Comparison of ENCODE assay signal across 1 cellular context in the genomic region with DNA sequence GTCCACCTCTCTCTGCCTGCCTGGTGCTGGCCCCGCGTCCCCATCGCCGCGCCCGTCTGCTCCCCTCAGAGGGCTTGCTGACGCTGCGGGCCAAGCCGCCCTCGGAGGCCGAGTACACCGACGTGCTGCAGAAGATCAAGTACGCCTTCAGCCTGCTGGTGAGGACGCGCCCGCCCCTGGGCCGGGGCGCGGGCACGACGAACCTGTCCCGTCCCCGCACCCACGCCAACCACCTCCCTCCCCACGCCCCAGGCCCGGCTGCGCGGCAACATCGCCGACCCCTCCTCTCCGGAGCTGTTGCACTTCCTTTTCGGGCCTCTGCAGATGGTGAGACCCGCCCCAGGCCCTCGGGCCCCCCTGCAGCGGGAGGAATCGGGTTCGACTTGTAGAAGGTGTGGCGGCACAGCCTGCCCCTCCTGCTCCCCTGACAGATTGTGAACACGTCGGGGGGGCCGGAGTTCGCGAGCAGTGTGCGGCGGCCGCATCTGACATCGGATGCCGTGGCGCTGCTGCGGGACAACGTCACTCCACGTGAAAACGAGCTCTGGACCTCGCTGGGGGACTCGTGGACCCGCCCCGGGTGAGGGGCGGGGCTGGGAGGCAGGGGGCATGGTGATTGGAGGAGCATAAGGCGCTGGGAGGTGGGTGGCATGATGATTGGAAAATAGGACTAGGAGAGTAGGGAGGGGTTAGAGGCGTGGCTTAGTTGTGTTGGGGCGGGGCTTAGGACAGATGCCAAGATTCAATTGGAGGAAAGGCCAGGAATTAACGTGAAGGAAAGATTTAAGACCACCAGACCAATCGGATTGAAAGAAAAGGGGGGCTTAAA.
TF ChIP-seq lines count a peak whose summit lies in the region.

No MANE protein-coding gene starts in this region.

TF ChIP-seq in HepG2, 621 proteins besides CTCF, POLR2A, EP300 and RAD21:
- TF ChIP-seq, protein P1, sequence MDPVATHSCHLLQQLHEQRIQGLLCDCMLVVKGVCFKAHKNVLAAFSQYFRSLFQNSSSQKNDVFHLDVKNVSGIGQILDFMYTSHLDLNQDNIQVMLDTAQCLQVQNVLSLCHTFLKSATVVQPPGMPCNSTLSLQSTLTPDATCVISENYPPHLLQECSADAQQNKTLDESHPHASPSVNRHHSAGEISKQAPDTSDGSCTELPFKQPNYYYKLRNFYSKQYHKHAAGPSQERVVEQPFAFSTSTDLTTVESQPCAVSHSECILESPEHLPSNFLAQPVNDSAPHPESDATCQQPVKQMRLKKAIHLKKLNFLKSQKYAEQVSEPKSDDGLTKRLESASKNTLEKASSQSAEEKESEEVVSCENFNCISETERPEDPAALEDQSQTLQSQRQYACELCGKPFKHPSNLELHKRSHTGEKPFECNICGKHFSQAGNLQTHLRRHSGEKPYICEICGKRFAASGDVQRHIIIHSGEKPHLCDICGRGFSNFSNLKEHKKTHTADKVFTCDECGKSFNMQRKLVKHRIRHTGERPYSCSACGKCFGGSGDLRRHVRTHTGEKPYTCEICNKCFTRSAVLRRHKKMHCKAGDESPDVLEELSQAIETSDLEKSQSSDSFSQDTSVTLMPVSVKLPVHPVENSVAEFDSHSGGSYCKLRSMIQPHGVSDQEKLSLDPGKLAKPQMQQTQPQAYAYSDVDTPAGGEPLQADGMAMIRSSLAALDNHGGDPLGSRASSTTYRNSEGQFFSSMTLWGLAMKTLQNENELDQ (CRISPR knock-in tag; IDR thresholded peaks at IDR 0.05; ENCODE audit: borderline replicate concordance): no peak
- TF ChIP-seq ZFP82 (CRISPR knock-in tag; IDR thresholded peaks at IDR 0.05; ENCODE audit: borderline replicate concordance) (no peak), ZNF605 (CRISPR knock-in tag; IDR thresholded peaks at IDR 0.05) (no peak), ZBTB38 (CRISPR knock-in tag; IDR thresholded peaks at IDR 0.05) (peak; percentile 35; the same call in 1 of the 2 replicates), ZBTB42 (CRISPR knock-in tag; IDR thresholded peaks at IDR 0.05) (no peak), ATF7-NPFF (CRISPR knock-in tag; IDR thresholded peaks at IDR 0.05; ENCODE audit: low read depth) (no peak), ZNF350 (CRISPR knock-in tag; IDR thresholded peaks at IDR 0.05; ENCODE audit: borderline replicate concordance, low read depth) (no peak), MEIS2 (CRISPR knock-in tag; IDR thresholded peaks at IDR 0.05) (no peak)
